14 cellular contexts compared by ENCODE assay signal in the genomic region with DNA sequence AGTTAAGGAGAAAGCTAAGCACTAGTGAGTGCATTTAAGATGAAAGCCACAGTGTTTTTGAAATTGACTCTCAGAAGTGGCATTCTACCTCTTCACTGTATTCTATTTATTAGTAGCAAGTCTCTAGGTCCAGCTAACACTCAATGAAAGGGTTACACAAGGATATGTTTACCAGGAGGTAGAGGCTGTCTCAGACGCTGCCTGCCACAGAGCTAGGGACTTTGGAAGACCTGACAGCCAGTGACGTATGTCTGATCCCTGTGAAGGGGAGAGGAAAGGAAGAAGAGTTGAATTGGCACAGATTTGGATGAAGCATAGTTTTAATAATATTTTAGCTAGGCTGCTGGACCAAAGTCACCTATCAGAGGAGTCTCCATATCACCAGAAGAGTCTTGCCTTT. TPM values are rescaled to one million over a fixed set of nuclear protein-coding genes. Genes with fewer than 3 reads are reported as not detected.
DNase-seq lines count a peak whose midpoint lies in the region; ATAC-seq, FAIRE-seq and TF ChIP-seq lines count a peak whose summit lies in the region.
"Had no signal": no experiment of that assay in that cellular context is flagged by ENCODE, and none has a peak within 500 bp of the region (broad histone marks: within the 10 kb centered on the region; RNA-seq: fewer than 3 reads in every experiment).

No MANE protein-coding gene starts in this region.

- FAIRE-seq in HepG2 (lab: Jason Lieb, UNC) = no peak
- FAIRE-seq: HTR-8/SVneo had no signal

- ATAC-seq in Right ventricle myocardium superior (ENCODE audit: poor library complexity) (no peak), HepG2 (peak; percentile 93), HG02571 (IDR thresholded peaks at IDR 0.05; ENCODE audit: unreplicated experiment) (no peak)

- H3K79me2 ChIP-seq in HepG2 (ENCODE audit: insufficient read depth, low read length) = no peaks in the 10 kb centered on the region

- H3K27ac Mint-ChIP-seq in glutamatergic neuron (ENCODE audit: unreplicated experiment) = no peak overlapping the region
- H3K27ac Mint-ChIP-seq: CD4-positive, CD25-positive, alpha-beta regulatory T cell had no signal

- CTCF ChIA-PET in HepG2 (lab: Yijun Ruan, JAX; ENCODE audit: low intra/inter-chr PET ratio, low total read pairs) = no interaction called here

- 0% methylated on average over 2 of the region's 2 CpGs for WGBS in HepG2 (ENCODE audit: low lambda C conversion rate)

- in situ Hi-C loops in HepG2 (cut with HindIII; ENCODE audit: extremely low pct_ligation_motif_present, low pct_unique_long_range_greater_than_20kb) = no loop called here

- H3K36me3 Mint-ChIP-seq in glutamatergic neuron (ENCODE audit: unreplicated experiment) = peaks cover 6% of the 10 kb centered on the region
- H3K36me3 Mint-ChIP-seq: CD4-positive, CD25-positive, alpha-beta regulatory T cell had no signal

- no peak for TF ChIP-seq EP300 in HepG2 (IDR thresholded peaks at IDR 0.05; ENCODE audit: low read depth in 2 of 2, low read length in 2 of 2)
- TF ChIP-seq EP300 in HepG2 (CRISPR knock-in tag; IDR thresholded peaks at IDR 0.05; ENCODE audit: borderline replicate concordance) = no peak

- H3K27ac ChIP-seq in cardiac muscle cell (peak overlapping the region; percentile 23), HepG2 (ENCODE audit: extremely low read length, insufficient read depth, low read length) (no peak overlapping the region)
- H3K27ac ChIP-seq: BLaER1 treated with 17β-estradiol and CSF1 and Interleukin-3, amounts not matched to agents 10 nM and 100 nM had no signal

- H3K9me3 Mint-ChIP-seq in glutamatergic neuron (ENCODE audit: unreplicated experiment) = peaks cover 5% of the 10 kb centered on the region

- H3K4me1 ChIP-seq in cardiac muscle cell (ENCODE audit: low read depth) = no peaks in the 10 kb centered on the region
- peaks cover 12% of the 10 kb centered on the region; the same call in 1 of the 2 replicates for H3K4me1 ChIP-seq in HepG2 (ENCODE audit: insufficient read depth, low read length)
- H3K4me1 ChIP-seq: BLaER1 treated with 17β-estradiol and CSF1 and Interleukin-3, amounts not matched to agents 10 nM and 100 nM had no signal

- no peak for TF ChIP-seq POLR2A in HepG2 (IDR thresholded peaks at IDR 0.05; ENCODE audit: insufficient read depth in 1 of 2, low read depth in 2 of 2, low read length in 2 of 2)

- no peaks in the 10 kb centered on the region for H3K9me3 ChIP-seq in cardiac muscle cell (ENCODE audit: low read depth)
- no peaks in the 10 kb centered on the region for H3K9me3 ChIP-seq in HepG2 (ENCODE audit: low read length)

- POLR2A ChIA-PET in HepG2 (lab: Yijun Ruan, JAX) = no interaction called here

- peaks cover 3% of the 10 kb centered on the region for H3K27me3 Mint-ChIP-seq in glutamatergic neuron (ENCODE audit: unreplicated experiment)

- no peak overlapping the region for H2AFZ ChIP-seq in HepG2 (ENCODE audit: low read length)

- H3K4me3 ChIP-seq in cardiac muscle cell (no peak overlapping the region), HepG2 (replicated peaks in 1 of 3; ENCODE audit: insufficient read depth in 1 of 3, low read depth in 2 of 3, low read length in 3 of 3) (no peak overlapping the region)
- H3K4me3 ChIP-seq: BLaER1 treated with 17β-estradiol and CSF1 and Interleukin-3, amounts not matched to agents 10 nM and 100 nM had no signal

- H3K27me3 ChIP-seq in cardiac muscle cell (no peaks in the 10 kb centered on the region), HepG2 (ENCODE audit: control insufficient read depth in 1 of 2, insufficient read depth in 2 of 2, low read length in 2 of 2) (no peaks in the 10 kb centered on the region; a peak in 1 of 5 replicates)
- H3K27me3 ChIP-seq: BLaER1 treated with 17β-estradiol and CSF1 and Interleukin-3, amounts not matched to agents 10 nM and 100 nM had no signal

- no peak overlapping the region for H3K4me3 Mint-ChIP-seq in glutamatergic neuron (ENCODE audit: unreplicated experiment)
- H3K4me3 Mint-ChIP-seq: CD4-positive, CD25-positive, alpha-beta regulatory T cell; H9 had no signal

- H4K20me1 ChIP-seq in HepG2 (ENCODE audit: insufficient read depth, low read length) = no peaks in the 10 kb centered on the region
- H4K20me1 ChIP-seq: BLaER1 treated with 17β-estradiol and CSF1 and Interleukin-3, amounts not matched to agents 10 nM and 100 nM had no signal

- H3K4me2 ChIP-seq in HepG2 (ENCODE audit: low read depth, low read length) = peak overlapping the region; percentile 41; the same call in 1 of the 2 replicates
- H3K4me2 ChIP-seq: BLaER1 treated with 17β-estradiol and CSF1 and Interleukin-3, amounts not matched to agents 10 nM and 100 nM had no signal

- intact Hi-C loops in Right ventricle myocardium superior (cut with DNase I) (no loop called here), HepG2 (cut with micrococcal nuclease; ENCODE audit: unreplicated experiment) (no loop called here)

- DNase-seq in cardiac muscle cell (ENCODE audit: low read depth in 1 of 2, low spot score in 1 of 2) = no peak
- no peak for DNase-seq in Right ventricle myocardium superior
- DNase-seq in NCI-H69 (lab: John Stamatoyannopoulos, UW) = peak; percentile 70
- DNase-seq in HepG2 (ENCODE audit: low spot score) = no peak
- DNase-seq in glutamatergic neuron = no peak
- DNase-seq in NCI-H748 (lab: John Stamatoyannopoulos, UW; ENCODE audit: unreplicated experiment) = no peak
- DNase-seq: ACHN; CD4-positive, CD25-positive, alpha-beta regulatory T cell; DMS53; GF-D8; H9 had no signal

- H3K36me3 ChIP-seq in cardiac muscle cell (no peaks in the 10 kb centered on the region), HepG2 (replicated peaks in 1 of 2; ENCODE audit: control insufficient read depth in 1 of 2, insufficient read depth in 2 of 2, low read length in 2 of 2) (no peaks in the 10 kb centered on the region)
- H3K36me3 ChIP-seq: BLaER1 treated with 17β-estradiol and CSF1 and Interleukin-3, amounts not matched to agents 10 nM and 100 nM had no signal

- no TSS peak for BruUV-seq in HepG2 (replicated peaks; lab: Mats Ljungman, UMichigan)

- H3K9ac ChIP-seq in HepG2 (ENCODE audit: insufficient read depth, low read depth, low read length) = no peak overlapping the region
- H3K9ac ChIP-seq: BLaER1 treated with 17β-estradiol and CSF1 and Interleukin-3, amounts not matched to agents 10 nM and 100 nM had no signal

- no peak for TF ChIP-seq RAD21 in HepG2 (CRISPR knock-in tag; IDR thresholded peaks at IDR 0.05)

- H3K4me1 Mint-ChIP-seq in glutamatergic neuron (ENCODE audit: low read depth, unreplicated experiment) = peaks cover 5% of the 10 kb centered on the region
- H3K4me1 Mint-ChIP-seq: CD4-positive, CD25-positive, alpha-beta regulatory T cell; H9 had no signal

- no peak for TF ChIP-seq CTCF in cardiac muscle cell (IDR thresholded peaks at IDR 0.05; ENCODE audit: low read depth, low read length)
- no peak for TF ChIP-seq CTCF in HepG2 (CRISPR knock-in tag; IDR thresholded peaks at IDR 0.05)
- no peak for TF ChIP-seq CTCF in glutamatergic neuron (IDR thresholded peaks at IDR 0.05; ENCODE audit: partially characterized antibody, unreplicated experiment)

RNA-seq across cellular contexts. Expression of gene KLHL2, which starts 36.5 kb away (rescaled TPM):
- 35.3 and 39.7 TPM in 2 replicates for total RNA-seq in cardiac muscle cell
- polyA plus RNA-seq in cardiac muscle cell = 39.8 and 46.3 TPM in 2 replicates
- total RNA-seq in Right ventricle myocardium superior = 7.3 TPM
- total RNA-seq in HepG2 (2016; rRNA removed; fragmentation: Illumina TruSeq; extraction: Trizol) = 14.4 and 17.6 TPM in 2 replicates
- 52.4 and 52.6 TPM in 2 replicates for total RNA-seq in HepG2 (2016; cell fraction: cytosol; rRNA removed; fragmentation: Illumina TruSeq; extraction: Trizol; ENCODE audit: low read depth)
- total RNA-seq in HepG2 (2016; cell fraction: insoluble cytoplasmic fraction; rRNA removed; fragmentation: Illumina TruSeq; extraction: Trizol) = 14.9 and 17.3 TPM in 2 replicates
- total RNA-seq in HepG2 (2016; cell fraction: membrane; rRNA removed; fragmentation: Illumina TruSeq; extraction: Trizol) = 23.8 and 25.0 TPM in 2 replicates
- total RNA-seq in HepG2 (2016; cell fraction: nucleus; rRNA removed; fragmentation: Illumina TruSeq; extraction: Trizol) = 11.9 and 12.8 TPM in 2 replicates
- polyA plus RNA-seq in HepG2 (2011; rRNA removed) = 7.3 and 9.2 TPM in 2 replicates
- polyA plus RNA-seq in HepG2 (2011; cell fraction: cytosol; rRNA removed) = 4.0 and 6.6 TPM in 2 replicates
- 4.0 and 5.2 TPM in 2 replicates for polyA plus RNA-seq in HepG2 (2011; cell fraction: nucleus; rRNA removed)
- 9.3 and 10.4 TPM in 2 replicates for polyA plus RNA-seq in HepG2 (2012)
- polyA plus RNA-seq in HepG2 (2016; cell fraction: cytosol; fragmentation: Illumina TruSeq; extraction: Trizol; ENCODE audit: low read depth) = 5.6 and 5.7 TPM in 2 replicates
- polyA plus RNA-seq in HepG2 (2016; cell fraction: insoluble cytoplasmic fraction; fragmentation: Illumina TruSeq; extraction: Trizol; ENCODE audit: low read depth) = 13.3 and 13.7 TPM in 2 replicates
- 10.8 and 11.4 TPM in 2 replicates for polyA plus RNA-seq in HepG2 (2016; cell fraction: membrane; fragmentation: Illumina TruSeq; extraction: Trizol; ENCODE audit: low read depth)
- 12.2 and 13.7 TPM in 2 replicates for polyA plus RNA-seq in HepG2 (2016; cell fraction: nucleus; fragmentation: Illumina TruSeq; extraction: Trizol; ENCODE audit: insufficient read depth, low read depth)
- polyA minus RNA-seq in HepG2 (2011; rRNA and poly(A)+ RNA removed; ENCODE audit: low replicate concordance) = 3.6 and 4.7 TPM in 2 replicates
- polyA minus RNA-seq in HepG2 (2011; cell fraction: cytosol; rRNA and poly(A)+ RNA removed) = 4.5 and 5.6 TPM in 2 replicates
- 12.9 and 14.2 TPM in 2 replicates for polyA minus RNA-seq in HepG2 (2011; cell fraction: nucleus; rRNA and poly(A)+ RNA removed)
- total RNA-seq in glutamatergic neuron (ENCODE audit: unreplicated experiment) = 19.7 TPM

RNA-seq across cellular contexts. Expression of gene TMEM192, which starts 58.2 kb away (rescaled TPM):
- total RNA-seq in cardiac muscle cell = 5.2 and 7.7 TPM in 2 replicates
- polyA plus RNA-seq in cardiac muscle cell = 14.0 and 17.3 TPM in 2 replicates
- 15.8 TPM for total RNA-seq in Right ventricle myocardium superior
- total RNA-seq in HepG2 (2016; rRNA removed; fragmentation: Illumina TruSeq; extraction: Trizol) = 14.1 and 19.9 TPM in 2 replicates
- 6.0 and 7.4 TPM in 2 replicates for total RNA-seq in HepG2 (2016; cell fraction: cytosol; rRNA removed; fragmentation: Illumina TruSeq; extraction: Trizol; ENCODE audit: low read depth)
- total RNA-seq in HepG2 (2016; cell fraction: insoluble cytoplasmic fraction; rRNA removed; fragmentation: Illumina TruSeq; extraction: Trizol) = 18.2 and 20.9 TPM in 2 replicates
- 14.5 and 17.1 TPM in 2 replicates for total RNA-seq in HepG2 (2016; cell fraction: membrane; rRNA removed; fragmentation: Illumina TruSeq; extraction: Trizol)
- 8.5 and 12.5 TPM in 2 replicates for total RNA-seq in HepG2 (2016; cell fraction: nucleus; rRNA removed; fragmentation: Illumina TruSeq; extraction: Trizol)
- 19.3 and 19.8 TPM in 2 replicates for polyA plus RNA-seq in HepG2 (2011; rRNA removed)
- 11.0 and 18.1 TPM in 2 replicates for polyA plus RNA-seq in HepG2 (2011; cell fraction: cytosol; rRNA removed)
- polyA plus RNA-seq in HepG2 (2011; cell fraction: nucleus; rRNA removed) = 3.7 and 4.0 TPM in 2 replicates
- 11.1 and 12.9 TPM in 2 replicates for polyA plus RNA-seq in HepG2 (2012)
- 5.8 and 7.3 TPM in 2 replicates for polyA plus RNA-seq in HepG2 (2016; cell fraction: cytosol; fragmentation: Illumina TruSeq; extraction: Trizol; ENCODE audit: low read depth)
- 12.4 and 13.3 TPM in 2 replicates for polyA plus RNA-seq in HepG2 (2016; cell fraction: insoluble cytoplasmic fraction; fragmentation: Illumina TruSeq; extraction: Trizol; ENCODE audit: low read depth)
- polyA plus RNA-seq in HepG2 (2016; cell fraction: membrane; fragmentation: Illumina TruSeq; extraction: Trizol; ENCODE audit: low read depth) = 11.3 and 13.2 TPM in 2 replicates
- 11.9 and 12.4 TPM in 2 replicates for polyA plus RNA-seq in HepG2 (2016; cell fraction: nucleus; fragmentation: Illumina TruSeq; extraction: Trizol; ENCODE audit: insufficient read depth, low read depth)
- polyA minus RNA-seq in HepG2 (2011; rRNA and poly(A)+ RNA removed; ENCODE audit: low replicate concordance) = 11.5 and 16.2 TPM in 2 replicates
- 7.2 and 15.2 TPM in 2 replicates for polyA minus RNA-seq in HepG2 (2011; cell fraction: cytosol; rRNA and poly(A)+ RNA removed)
- polyA minus RNA-seq in HepG2 (2011; cell fraction: nucleus; rRNA and poly(A)+ RNA removed) = 4.1 and 6.2 TPM in 2 replicates
- total RNA-seq in glutamatergic neuron (ENCODE audit: unreplicated experiment) = 16.9 TPM
